Comparison of ENCODE assay signal across 10 cellular contexts in the genomic region with DNA sequence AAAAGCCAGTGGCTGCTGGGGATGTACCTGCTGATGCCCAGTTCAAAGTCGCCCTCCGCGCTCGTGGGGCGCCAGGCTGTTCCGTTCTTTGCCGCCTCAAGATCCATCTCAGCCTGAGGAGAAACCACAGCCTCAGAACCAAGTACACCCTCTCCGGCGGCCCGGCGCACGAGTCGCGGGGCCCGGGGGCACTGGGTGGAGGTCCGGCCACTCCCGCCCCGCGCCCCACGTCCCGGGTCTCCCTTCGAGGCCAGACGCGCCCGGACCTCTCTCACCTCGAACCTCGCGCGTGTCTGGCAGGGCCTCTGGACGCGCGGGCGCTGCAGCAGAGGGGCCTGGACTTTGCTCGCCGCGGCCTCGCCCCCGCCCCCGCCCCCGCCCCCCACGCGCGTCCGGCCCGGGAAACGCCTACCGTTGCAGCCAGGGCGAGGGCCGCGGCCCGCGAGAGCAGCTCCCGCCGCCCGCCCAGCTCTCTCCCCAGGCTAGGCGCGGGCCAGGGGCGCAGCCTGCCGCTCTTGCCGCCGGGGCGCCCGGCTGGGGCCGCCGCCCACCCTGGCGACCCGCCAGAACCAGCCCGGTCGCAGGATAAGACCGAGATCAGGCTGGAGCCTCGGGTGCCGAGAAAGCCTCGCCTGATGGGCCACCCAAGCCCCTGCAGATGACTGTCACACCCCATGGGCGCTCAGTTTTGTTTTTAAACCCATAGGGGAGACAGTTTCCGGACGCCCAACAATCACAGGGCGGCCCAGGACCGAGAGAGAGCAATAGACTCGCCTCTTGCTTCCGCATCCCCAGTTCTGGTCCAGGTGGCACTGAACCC. TPM values are rescaled to one million over a fixed set of nuclear protein-coding genes. Genes with fewer than 3 reads are reported as not detected.
DNase-seq lines count a peak whose midpoint lies in the region; ATAC-seq and TF ChIP-seq lines count a peak whose summit lies in the region.
"Had no signal": no experiment of that assay in that cellular context is flagged by ENCODE, and none has a peak within 500 bp of the region (broad histone marks: within the 10 kb centered on the region; RNA-seq: fewer than 3 reads in every experiment).

Gene ABCB4 (minus strand): TSS at position 322 of the 820 bp plus-strand sequence. CDS start 215 bp downstream, at position 107.

- peaks cover 5 to 21% (median 12%) of the 10 kb centered on the region in 4 donors for H3K4me1 Mint-ChIP-seq in CD4-positive, alpha-beta memory T cell
- peaks cover 24% of the 10 kb centered on the region for H3K4me1 Mint-ChIP-seq in memory B cell

- TF ChIP-seq CTCF in choroid plexus epithelial cell (conservative IDR thresholded peaks at IDR 0.05; ENCODE audit: low read depth, low read length), result no peak

- H3K4me3 ChIP-seq in CD4-positive, alpha-beta memory T cell (ENCODE audit: low read length in 2 of 2), result no peak within 1 kb of the TSS
- peak within 1 kb of the TSS; percentile 53 for H3K4me3 ChIP-seq in choroid plexus epithelial cell (ENCODE audit: low read depth, low read length)
- peak within 1 kb of the TSS; percentile 41 for H3K4me3 ChIP-seq in urinary bladder (ENCODE audit: low read depth, low read length)

- ATAC-seq in HG03442 (IDR thresholded peaks at IDR 0.05; ENCODE audit: unreplicated experiment) (peak; percentile 18), memory B cell (ENCODE audit: low read depth) (peak; percentile 41)

- peaks cover 16% of the 10 kb centered on the region for H3K27me3 ChIP-seq in CD4-positive, alpha-beta memory T cell (ENCODE audit: insufficient read depth, low read length)

- CTCF ChIA-PET in CD4-positive, alpha-beta memory T cell (lab: Charles Lee; ENCODE audit: partially characterized antibody), result no interaction called here

- H3K27ac ChIP-seq in CD4-positive, alpha-beta memory T cell (ENCODE audit: low read depth, low read length), result no peak within 1 kb of the TSS
- no peak within 1 kb of the TSS for H3K27ac ChIP-seq in urinary bladder (ENCODE audit: low read depth)

- TF ChIP-seq POLR2A in GM19193 (IDR thresholded peaks at IDR 0.05; ENCODE audit: extremely low read depth, insufficient read depth, insufficient read length), result peak; percentile 54

- DNase-seq in CD4-positive, alpha-beta memory T cell, result no peak
- no peak for DNase-seq in choroid plexus epithelial cell (ENCODE audit: low read depth)
- peak; percentile 11 to 46 for DNase-seq in memory B cell (ENCODE audit: low spot score in 2 of 2)
- DNase-seq in activated gamma-delta T cell treated with Interleukin-2 at 50 U/mL for 16 hours, result no peak
- DNase-seq in GDM1 (lab: John Stamatoyannopoulos, UW), result no peak

- no peaks in the 10 kb centered on the region for H3K9me3 ChIP-seq in CD4-positive, alpha-beta memory T cell (ENCODE audit: control insufficient read depth in 1 of 2, low read length in 2 of 2)

- WGBS in urinary bladder, result 4% methylated on average over 79 of the region's 80 CpGs

- no peaks in the 10 kb centered on the region for H3K36me3 Mint-ChIP-seq in CD4-positive, alpha-beta memory T cell
- peaks cover 2% of the 10 kb centered on the region for H3K36me3 Mint-ChIP-seq in memory B cell

- intact Hi-C loops in CD4-positive, alpha-beta memory T cell (cut with micrococcal nuclease), result no loop called here

- peaks cover 4% of the 10 kb centered on the region for H3K4me1 ChIP-seq in CD4-positive, alpha-beta memory T cell (ENCODE audit: insufficient read depth, low read length)
- H3K4me1 ChIP-seq in urinary bladder (ENCODE audit: insufficient read depth), result no peaks in the 10 kb centered on the region

- peaks cover 25 to 32% of the 10 kb centered on the region in 2 donors for H3K27me3 Mint-ChIP-seq in CD4-positive, alpha-beta memory T cell
- no peaks in the 10 kb centered on the region for H3K27me3 Mint-ChIP-seq in memory B cell

- H3K27ac Mint-ChIP-seq in CD4-positive, alpha-beta memory T cell, result no peak within 1 kb of the TSS
- peak within 1 kb of the TSS; percentile 94 for H3K27ac Mint-ChIP-seq in memory B cell

- POLR2A ChIA-PET in CD4-positive, alpha-beta memory T cell (lab: Charles Lee; ENCODE audit: partially characterized antibody), result no interaction called here

- peak within 1 kb of the TSS in 7 of 8 donors; percentile 27 to 60 (median 42) for H3K4me3 Mint-ChIP-seq in CD4-positive, alpha-beta memory T cell
- peak within 1 kb of the TSS; percentile 85 for H3K4me3 Mint-ChIP-seq in memory B cell

- no peaks in the 10 kb centered on the region for H3K36me3 ChIP-seq in CD4-positive, alpha-beta memory T cell (ENCODE audit: insufficient read depth, low read length)
- H3K36me3 ChIP-seq in urinary bladder (ENCODE audit: insufficient read depth), result no peaks in the 10 kb centered on the region

- H3K9me3 Mint-ChIP-seq in CD4-positive, alpha-beta memory T cell, result peaks cover 0 to 2% (median 0%) of the 10 kb centered on the region in 8 donors
- H3K9me3 Mint-ChIP-seq in memory B cell, result no peaks in the 10 kb centered on the region

RNA-seq across cellular contexts. Expression of gene ABCB4, which starts in this region (rescaled TPM):
- not detected for total RNA-seq in CD4-positive, alpha-beta memory T cell
- polyA plus RNA-seq in CD4-positive, alpha-beta memory T cell, result under 1 TPM in 1 of 2 donors, not detected in 1; 0.11 TPM
- total RNA-seq in urinary bladder, result 1.2 TPM
- polyA plus RNA-seq in urinary bladder, result 0.53 TPM
- total RNA-seq: LHCN-M2 had no signal
- polyA plus RNA-seq: keratinocyte had no signal

Comparison
In these comparisons a context has a peak if more than half of its experiments do, and no peak if none do; other contexts are left out.
1. DNase-seq: peak in memory B cell (2 of 2); none in CD4-positive, alpha-beta memory T cell (0 of 5), choroid plexus epithelial cell (single experiment), activated gamma-delta T cell treated with Interleukin-2 at 50 U/mL for 16 hours (single experiment) and GDM1 (single experiment).
2. H3K4me3 ChIP-seq: peak in choroid plexus epithelial cell (single experiment) and urinary bladder (single experiment); none in CD4-positive, alpha-beta memory T cell (0 of 2).